Comparison of ENCODE assay signal across 7 cellular contexts in genomic region chr6:159106627-159107241, GRCh38.
DNase-seq lines count a peak whose midpoint lies in the region; ATAC-seq lines count a peak whose summit lies in the region.

No MANE protein-coding gene starts in this region.

- no peak overlapping the region for H2BK5ac ChIP-seq in mesendoderm (ENCODE audit: low read length)

- H2AK5ac ChIP-seq in mesendoderm (ENCODE audit: low read length), result no peak overlapping the region

- peaks cover 55% of the 10 kb centered on the region for H3K4me1 Mint-ChIP-seq in dendritic cell treated with granulocyte-macrophage colony-stimulating factor and Interleukin-4, amounts not matched to agents 40 ng/mL and 50 ng/mL, for 4 days (ENCODE audit: low read depth)

- H3K18ac ChIP-seq in mesendoderm (ENCODE audit: low read length), result no peak overlapping the region

- no peaks in the 10 kb centered on the region for H3K36me3 ChIP-seq in mesendoderm (ENCODE audit: control insufficient read depth, insufficient read depth, low read length)

- H2BK15ac ChIP-seq in mesendoderm (replicated peaks; ENCODE audit: low read depth), result no peak overlapping the region

- no peak overlapping the region for H3K4me2 ChIP-seq in mesendoderm (ENCODE audit: low read length)

- no peak overlapping the region for H3K4me3 ChIP-seq in mesendoderm (ENCODE audit: low read length)

- no peak overlapping the region for H4K5ac ChIP-seq in mesendoderm (ENCODE audit: low read length)

- H3K27me3 ChIP-seq in mesendoderm (ENCODE audit: insufficient read depth, low read length, poor library complexity), result no peaks in the 10 kb centered on the region

- H2BK120ac ChIP-seq in mesendoderm (ENCODE audit: low read depth, low read length), result no peak overlapping the region

- intact Hi-C loops in dendritic cell treated with granulocyte-macrophage colony-stimulating factor and Interleukin-4, amounts not matched to agents 40 ng/mL and 50 ng/mL, for 4 days (cut with micrococcal nuclease), result no loop called here

- H3K56ac ChIP-seq in mesendoderm (ENCODE audit: low read length), result no peak overlapping the region

- peak; percentile 81 for ATAC-seq in GM18517 (IDR thresholded peaks at IDR 0.05; ENCODE audit: unreplicated experiment)
- ATAC-seq in HG02798 (IDR thresholded peaks at IDR 0.05; ENCODE audit: poor library complexity, unreplicated experiment), result peak; percentile 89

- H3K4me1 ChIP-seq in mesendoderm (ENCODE audit: control insufficient read depth, low read depth, low read length), result no peaks in the 10 kb centered on the region

- H3K79me2 ChIP-seq in mesendoderm (ENCODE audit: control insufficient read depth, insufficient read depth, low read length), result no peaks in the 10 kb centered on the region

- DNase-seq in NCI-H2107 treated with DMSO at 0.1 percent for 48 hours (lab: John Stamatoyannopoulos, UW; ENCODE audit: unreplicated experiment) (peak; percentile 85), mesendoderm (peak; percentile 90)
- peak; percentile 81 to 93 for DNase-seq in activated CD4-positive, alpha-beta T cell treated with anti-CD3 and anti-CD28 coated beads for 4 hours
- DNase-seq in stimulated activated CD8-positive, alpha-beta memory T cell treated with anti-CD3 and anti-CD28 coated beads, Interleukin-4, amount 100 ng/mL, for 48 hours, result peak; percentile 98

- H3K4me3 Mint-ChIP-seq in dendritic cell treated with granulocyte-macrophage colony-stimulating factor and Interleukin-4, amounts not matched to agents 40 ng/mL and 50 ng/mL, for 4 days, result peak overlapping the region; percentile 18

- H3K9me3 Mint-ChIP-seq in dendritic cell treated with granulocyte-macrophage colony-stimulating factor and Interleukin-4, amounts not matched to agents 40 ng/mL and 50 ng/mL, for 4 days, result no peaks in the 10 kb centered on the region

- peaks cover 17% of the 10 kb centered on the region for H3K36me3 Mint-ChIP-seq in dendritic cell treated with granulocyte-macrophage colony-stimulating factor and Interleukin-4, amounts not matched to agents 40 ng/mL and 50 ng/mL, for 4 days (ENCODE audit: low read depth)

- no CpG with 5 or more reads among the region's 7 CpGs for WGBS in mesendoderm (ENCODE audit: extremely low coverage, insufficient coverage, low lambda C conversion rate)

- H3K27me3 Mint-ChIP-seq in dendritic cell treated with granulocyte-macrophage colony-stimulating factor and Interleukin-4, amounts not matched to agents 40 ng/mL and 50 ng/mL, for 4 days, result no peaks in the 10 kb centered on the region

- no peak overlapping the region for H3K9ac ChIP-seq in mesendoderm (ENCODE audit: low read length)

- no peak overlapping the region for H3K27ac ChIP-seq in mesendoderm (ENCODE audit: low read depth, low read length)

- H4K8ac ChIP-seq in mesendoderm (ENCODE audit: low read depth, low read length), result no peak overlapping the region

- H3K79me1 ChIP-seq in mesendoderm (ENCODE audit: low read length), result no peaks in the 10 kb centered on the region

- peak overlapping the region; percentile 59 for H3K27ac Mint-ChIP-seq in dendritic cell treated with granulocyte-macrophage colony-stimulating factor and Interleukin-4, amounts not matched to agents 40 ng/mL and 50 ng/mL, for 4 days

- no peak overlapping the region for H3K4ac ChIP-seq in mesendoderm (ENCODE audit: low read depth, low read length)

- no peak overlapping the region for H3K23ac ChIP-seq in mesendoderm (ENCODE audit: low read length)
